8 cellular contexts compared by ENCODE assay signal in the genomic region with DNA sequence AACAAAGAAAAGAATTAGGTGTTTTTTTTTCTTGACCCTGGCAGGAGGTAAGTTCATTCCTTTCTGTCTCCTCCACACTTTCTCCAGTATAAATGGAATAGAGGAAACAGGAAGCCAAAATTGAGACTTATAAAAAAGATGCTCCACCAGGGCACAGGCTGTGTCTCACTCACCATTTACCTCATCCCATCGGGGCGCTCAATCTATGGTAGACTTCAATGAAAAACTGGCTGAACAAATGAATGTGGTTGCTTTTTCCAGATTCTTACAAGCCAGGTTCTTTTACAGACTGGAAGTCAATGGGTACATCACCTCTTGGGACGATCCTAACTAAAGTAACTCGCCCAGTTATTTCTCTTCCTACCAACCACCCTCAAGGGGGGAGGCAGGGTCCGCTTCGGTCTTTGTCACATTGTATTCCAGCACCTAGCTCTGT. TPM values are rescaled to one million over a fixed set of nuclear protein-coding genes. Genes with fewer than 3 reads are reported as not detected.
DNase-seq lines count a peak whose midpoint lies in the region; ATAC-seq and TF ChIP-seq lines count a peak whose summit lies in the region.

No MANE protein-coding gene starts in this region.

- H2BK20ac ChIP-seq in H9 (ENCODE audit: low read depth, low read length, poor library complexity, severe bottlenecking) = no peak overlapping the region

- no peaks in the 10 kb centered on the region for H3K23me2 ChIP-seq in H9 (ENCODE audit: insufficient read length, low read depth, low read length, poor library complexity, severe bottlenecking)

- H3K56ac ChIP-seq in H9 (ENCODE audit: insufficient read length, low read depth, low read length) = no peak overlapping the region

- H3K27me3 ChIP-seq in GM06990 (replicated peaks; ENCODE audit: control insufficient read depth, insufficient read depth, low read length) (no peaks in the 10 kb centered on the region), H9 (ENCODE audit: insufficient read depth, low read length) (no peaks in the 10 kb centered on the region), NT2/D1 (ENCODE audit: insufficient read depth, insufficient read length) (no peaks in the 10 kb centered on the region), ectodermal cell (ENCODE audit: control insufficient read depth, insufficient read depth, low read length, poor library complexity, severe bottlenecking) (no peaks in the 10 kb centered on the region)

- no peak overlapping the region for H2BK120ac ChIP-seq in H9 (ENCODE audit: low read depth, low read length, poor library complexity, severe bottlenecking)

- POLR2A ChIA-PET in naive thymus-derived CD8-positive, alpha-beta T cell (lab: Charles Lee) = interaction anchor here (0.6 to 3.1 kb wide), 3 partner anchors 23 to 102 kb away, joined by 3 to 28 read pairs (median 9); partner anchors contain the start of gene ATP10D

- H3T11ph ChIP-seq in H9 (ENCODE audit: low read length) = no peak overlapping the region

- H2AK5ac ChIP-seq in H9 (ENCODE audit: insufficient read length, low read length) = no peak overlapping the region

- H2BK15ac ChIP-seq in H9 (ENCODE audit: low read depth, low read length) = no peak overlapping the region

- no peaks in the 10 kb centered on the region for H3K9me3 Mint-ChIP-seq in H9
- no peaks in the 10 kb centered on the region for H3K9me3 Mint-ChIP-seq in naive thymus-derived CD8-positive, alpha-beta T cell

- no peak overlapping the region for H2BK12ac ChIP-seq in H9 (ENCODE audit: insufficient read length, low read depth, low read length)

- no peak overlapping the region for H4K91ac ChIP-seq in H9 (ENCODE audit: insufficient read length, low read depth, low read length)

- no peak for DNase-seq in GM06990 (ENCODE audit: extremely low read depth, insufficient read length)
- no peak for DNase-seq in H9
- DNase-seq in NT2/D1 (ENCODE audit: low read depth, low spot score) = no peak
- no peak for DNase-seq in naive thymus-derived CD8-positive, alpha-beta T cell
- no peak for DNase-seq in H4 (ENCODE audit: low spot score)
- no peak for DNase-seq in SIG-M5 treated with dmso at 0.1 percent for 504 hours (lab: John Stamatoyannopoulos, UW; ENCODE audit: unreplicated experiment)
- no peak for DNase-seq in NCI-H2107 treated with DMSO at 0.1 percent for 48 hours (lab: John Stamatoyannopoulos, UW; ENCODE audit: unreplicated experiment)

- no peak overlapping the region for H4K8ac ChIP-seq in H9 (replicated peaks; ENCODE audit: insufficient read length, low read depth, low read length)

- H2BK5ac ChIP-seq in H9 (ENCODE audit: insufficient read length, low read length) = no peak overlapping the region

- WGBS in H9 (ENCODE audit: extremely low coverage, insufficient read length, low lambda C conversion rate) = no CpG with 5 or more reads among the region's 6 CpGs
- WGBS in ectodermal cell, 2 experiments = 5 to 7% methylated on average over 6 of the region's 6 CpGs

- H3K4me3 ChIP-seq in GM06990 (replicated peaks; ENCODE audit: low read depth, low read length) = peak overlapping the region; percentile 82
- peak overlapping the region; percentile 67 for H3K4me3 ChIP-seq in NT2/D1 (ENCODE audit: insufficient read length, low read depth)
- peak overlapping the region; percentile 69 for H3K4me3 ChIP-seq in ectodermal cell (ENCODE audit: insufficient read depth, low read depth, low read length)

- no peak overlapping the region for H3K4ac ChIP-seq in H9 (ENCODE audit: low read depth, low read length)

- H3K4me1 ChIP-seq in H9 (ENCODE audit: insufficient read depth, low read length) (no peaks in the 10 kb centered on the region), NT2/D1 (ENCODE audit: insufficient read depth, insufficient read length) (peaks cover 2% of the 10 kb centered on the region), ectodermal cell (ENCODE audit: control insufficient read depth, insufficient read depth, low read length) (peaks cover 4% of the 10 kb centered on the region)

- H3K36me3 ChIP-seq in GM06990 (ENCODE audit: control insufficient read depth, insufficient read depth, low read length) (no peaks in the 10 kb centered on the region), NT2/D1 (ENCODE audit: insufficient read depth, insufficient read length, low read length) (peaks cover 13% of the 10 kb centered on the region), ectodermal cell (ENCODE audit: control insufficient read depth, insufficient read depth, low read length) (no peaks in the 10 kb centered on the region)

- H2AFZ ChIP-seq in H9 (ENCODE audit: low read length) = peak overlapping the region; percentile 60

- H3K27ac Mint-ChIP-seq in H9 = peak overlapping the region; percentile 44 to 77 (median 65); a peak in 3 of 7 replicates
- H3K27ac Mint-ChIP-seq in naive thymus-derived CD8-positive, alpha-beta T cell = peak overlapping the region; percentile 89 to 99 (median 96)

- peak in 1 of 2 donors; percentile 5 for ATAC-seq in naive thymus-derived CD8-positive, alpha-beta T cell

- H3K9ac ChIP-seq in H9 (ENCODE audit: extremely low read depth, insufficient read length, low read length) (peak overlapping the region; percentile 43), NT2/D1 (ENCODE audit: insufficient read length, low read depth) (peak overlapping the region; percentile 76)

- H3K36me3 Mint-ChIP-seq in H9 (ENCODE audit: insufficient read depth in 1 of 3, low read depth in 3 of 3) = no peaks in the 10 kb centered on the region
- H3K36me3 Mint-ChIP-seq in naive thymus-derived CD8-positive, alpha-beta T cell = peaks cover 0 to 23% (median 10%) of the 10 kb centered on the region in 3 donors

- no peak overlapping the region for H3K14ac ChIP-seq in H9 (ENCODE audit: insufficient read depth, low read length)

- H3K27ac ChIP-seq in H9 (ENCODE audit: insufficient read length, low read depth, low read length) (no peak overlapping the region), ectodermal cell (ENCODE audit: insufficient read depth, low read depth, low read length, poor library complexity, severe bottlenecking) (no peak overlapping the region)

- H3K4me2 ChIP-seq in H9 (ENCODE audit: insufficient read depth, insufficient read length, low read length) = peak overlapping the region; percentile 52

- no peaks in the 10 kb centered on the region for H3K9me3 ChIP-seq in H9 (ENCODE audit: control insufficient read depth, low read depth, low read length)
- H3K9me3 ChIP-seq in NT2/D1 (ENCODE audit: insufficient read depth, low read length) = no peaks in the 10 kb centered on the region
- H3K9me3 ChIP-seq in ectodermal cell (ENCODE audit: control insufficient read depth, low read length) = no peaks in the 10 kb centered on the region

- H3K23ac ChIP-seq in H9 (ENCODE audit: insufficient read length, low read depth, low read length) = no peak overlapping the region

- no peaks in the 10 kb centered on the region for H4K20me1 ChIP-seq in H9 (ENCODE audit: control insufficient read depth, insufficient read depth, insufficient read length)

- no peaks in the 10 kb centered on the region for H3K27me3 Mint-ChIP-seq in H9 (ENCODE audit: low read depth)
- no peaks in the 10 kb centered on the region for H3K27me3 Mint-ChIP-seq in naive thymus-derived CD8-positive, alpha-beta T cell

- H3K18ac ChIP-seq in H9 (ENCODE audit: insufficient read length, low read depth, low read length) = no peak overlapping the region

- H3K79me2 ChIP-seq in H9 (ENCODE audit: insufficient read depth, low read length) = no peaks in the 10 kb centered on the region

- H4K5ac ChIP-seq in H9 (ENCODE audit: insufficient read length, low read depth, low read length) = no peak overlapping the region

- peak overlapping the region; percentile 86 to 91 for H3K4me3 Mint-ChIP-seq in H9
- peak overlapping the region; percentile 87 to 95 (median 90) for H3K4me3 Mint-ChIP-seq in naive thymus-derived CD8-positive, alpha-beta T cell

- no peak for TF ChIP-seq CTCF in GM06990 (IDR thresholded peaks at IDR 0.05; ENCODE audit: insufficient read depth, low read length, poor library complexity, severe bottlenecking)
- no peak for TF ChIP-seq CTCF in H9 (conservative IDR thresholded peaks at IDR 0.05)

- H3K79me1 ChIP-seq in H9 (ENCODE audit: insufficient read depth, low read depth, low read length, poor library complexity, severe bottlenecking) = no peaks in the 10 kb centered on the region

- H3K4me1 Mint-ChIP-seq in H9 = peaks cover 16% of the 10 kb centered on the region in 2 experiments
- peaks cover 15 to 49% (median 44%) of the 10 kb centered on the region in 4 donors for H3K4me1 Mint-ChIP-seq in naive thymus-derived CD8-positive, alpha-beta T cell

RNA-seq across cellular contexts. Expression of gene COMMD8, which starts 0.7 kb away (rescaled TPM):
- total RNA-seq in H9 (2021) = 10.9 and 11.7 TPM in 2 replicates
- polyA plus RNA-seq in ectodermal cell (2013, experiment 1 of 4) = 23.3 TPM
- 26.7 TPM for polyA plus RNA-seq in ectodermal cell (2013, experiment 2 of 4)
- 23.4 TPM for polyA plus RNA-seq in ectodermal cell (2013, experiment 3 of 4)
- polyA plus RNA-seq in ectodermal cell (2013, experiment 4 of 4) = 24.6 TPM
- 10 to 100 TPM; 17.9 to 21.7 TPM for total RNA-seq in naive thymus-derived CD8-positive, alpha-beta T cell
- polyA plus RNA-seq in naive thymus-derived CD8-positive, alpha-beta T cell = 10 to 100 TPM; 42.5 to 61.5 (median 52.7) TPM
- total RNA-seq in H4 (2014; rRNA removed; shearing (Covaris generic)) = 70.1 and 70.3 TPM in 2 replicates

RNA-seq across cellular contexts. Expression of gene ATP10D, which starts 22.3 kb away (rescaled TPM):
- 3.8 and 3.9 TPM in 2 replicates for total RNA-seq in H9 (2021)
- 8.3 TPM for polyA plus RNA-seq in ectodermal cell (2013, experiment 1 of 4)
- polyA plus RNA-seq in ectodermal cell (2013, experiment 2 of 4) = 6.0 TPM
- 4.8 TPM for polyA plus RNA-seq in ectodermal cell (2013, experiment 3 of 4)
- polyA plus RNA-seq in ectodermal cell (2013, experiment 4 of 4) = 5.1 TPM
- 10 to 100 TPM in 1 of 2 experiments, 1 to 10 TPM in 1; 9.7 to 14.9 TPM for total RNA-seq in naive thymus-derived CD8-positive, alpha-beta T cell
- 1 to 10 TPM; 2.7 to 5.1 (median 3.8) TPM for polyA plus RNA-seq in naive thymus-derived CD8-positive, alpha-beta T cell
- 28.4 and 32.4 TPM in 2 replicates for total RNA-seq in H4 (2014; rRNA removed; shearing (Covaris generic))
